4 cellular contexts compared by ENCODE assay signal in the genomic region with DNA sequence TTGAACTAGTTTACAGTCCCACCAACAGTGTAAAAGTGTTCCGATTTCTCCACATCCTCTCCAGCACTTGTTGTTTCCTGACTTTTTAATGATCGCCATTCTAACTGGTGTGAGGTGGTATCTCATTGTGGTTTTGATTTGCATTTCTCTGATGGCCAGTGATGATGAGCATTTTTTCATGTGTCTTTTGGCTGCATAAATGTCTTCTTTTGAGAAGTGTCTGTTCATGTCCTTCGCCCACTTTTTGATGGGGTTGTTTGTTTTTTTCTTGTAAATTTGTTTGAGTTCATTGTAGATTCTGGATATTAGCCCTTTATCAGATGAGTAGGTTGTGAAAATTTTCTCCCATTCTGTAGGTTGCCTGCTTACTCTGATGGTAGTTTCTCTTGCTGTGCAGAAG. TPM values are rescaled to one million over a fixed set of nuclear protein-coding genes. Genes with fewer than 3 reads are reported as not detected.
"Had no signal": no experiment of that assay in that cellular context is flagged by ENCODE, and none has a peak within 500 bp of the region (broad histone marks: within the 10 kb centered on the region; RNA-seq: fewer than 3 reads in every experiment).

No MANE protein-coding gene starts in this region.

RNA-seq across cellular contexts. Expression of gene TGM7, which starts 12.4 kb away (rescaled TPM):
- total RNA-seq: LHCN-M2, M059J, MCF 10A, NCI-H460 had no signal

RNA-seq across cellular contexts. Expression of gene TGM5, which starts 22.9 kb away (rescaled TPM):
- total RNA-seq: LHCN-M2, M059J, NCI-H460 had no signal
